2 cellular contexts compared by ENCODE assay signal in the genomic region with DNA sequence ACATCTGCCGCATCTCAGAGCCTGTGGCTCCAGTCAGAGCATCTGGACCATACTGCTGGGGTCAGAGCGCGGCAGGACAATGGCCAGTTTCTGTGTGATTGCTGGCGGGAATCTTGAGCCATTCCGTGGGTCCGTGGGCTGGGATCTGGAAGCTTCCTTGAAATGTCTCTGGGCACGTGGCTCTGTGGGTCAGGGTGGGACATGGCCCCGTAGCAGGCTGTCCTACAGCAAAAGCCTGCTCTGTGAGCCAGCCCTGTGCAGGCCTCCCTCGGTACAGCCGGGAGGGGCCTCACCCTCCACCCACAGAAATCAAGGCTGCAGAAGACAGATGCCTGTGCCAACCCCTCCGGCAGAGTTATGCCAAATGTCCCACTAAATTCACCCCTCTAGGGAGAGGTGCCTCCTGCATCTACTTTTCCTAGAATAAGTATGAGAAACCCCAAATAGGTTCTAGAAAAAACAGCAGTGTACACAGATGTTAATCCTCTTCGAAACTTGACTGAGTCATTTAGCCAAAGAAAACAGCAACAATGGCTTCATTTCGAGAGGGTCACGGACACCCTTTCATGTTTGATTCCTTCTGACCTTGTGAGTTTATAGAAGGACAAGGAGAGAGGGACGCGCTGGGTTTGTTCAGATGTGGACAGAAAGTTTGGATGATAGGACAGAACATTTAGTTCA.
TF ChIP-seq lines count a peak whose summit lies in the region.

No MANE protein-coding gene starts in this region.

TF ChIP-seq in SK-N-SH, 30 proteins besides CTCF, POLR2A, EP300 and RAD21 (continued from another document):
- no peak for TF ChIP-seq SMC3 (IDR thresholded peaks at IDR 0.05; ENCODE audit: low read depth, low read length)

TF ChIP-seq in SK-N-SH treated with all-trans-retinoic acid at 6 μM for 48 hours, 23 proteins besides CTCF, POLR2A, EP300 and RAD21 (continued from another document):
- TF ChIP-seq, protein P1, sequence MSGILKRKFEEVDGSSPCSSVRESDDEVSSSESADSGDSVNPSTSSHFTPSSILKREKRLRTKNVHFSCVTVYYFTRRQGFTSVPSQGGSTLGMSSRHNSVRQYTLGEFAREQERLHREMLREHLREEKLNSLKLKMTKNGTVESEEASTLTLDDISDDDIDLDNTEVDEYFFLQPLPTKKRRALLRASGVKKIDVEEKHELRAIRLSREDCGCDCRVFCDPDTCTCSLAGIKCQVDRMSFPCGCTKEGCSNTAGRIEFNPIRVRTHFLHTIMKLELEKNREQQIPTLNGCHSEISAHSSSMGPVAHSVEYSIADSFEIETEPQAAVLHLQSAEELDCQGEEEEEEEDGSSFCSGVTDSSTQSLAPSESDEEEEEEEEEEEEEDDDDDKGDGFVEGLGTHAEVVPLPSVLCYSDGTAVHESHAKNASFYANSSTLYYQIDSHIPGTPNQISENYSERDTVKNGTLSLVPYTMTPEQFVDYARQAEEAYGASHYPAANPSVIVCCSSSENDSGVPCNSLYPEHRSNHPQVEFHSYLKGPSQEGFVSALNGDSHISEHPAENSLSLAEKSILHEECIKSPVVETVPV (CRISPR knock-in tag; IDR thresholded peaks at IDR 0.05): no peak
- no peak for TF ChIP-seq BACH2 (CRISPR knock-in tag; IDR thresholded peaks at IDR 0.05; ENCODE audit: borderline replicate concordance)
- no peak for TF ChIP-seq GLIS3 (CRISPR knock-in tag; IDR thresholded peaks at IDR 0.05)
- no peak for TF ChIP-seq PPARA (CRISPR knock-in tag; IDR thresholded peaks at IDR 0.05; ENCODE audit: borderline replicate concordance)
- no peak for TF ChIP-seq RARB (CRISPR knock-in tag; IDR thresholded peaks at IDR 0.05)
- TF ChIP-seq, protein P2, sequence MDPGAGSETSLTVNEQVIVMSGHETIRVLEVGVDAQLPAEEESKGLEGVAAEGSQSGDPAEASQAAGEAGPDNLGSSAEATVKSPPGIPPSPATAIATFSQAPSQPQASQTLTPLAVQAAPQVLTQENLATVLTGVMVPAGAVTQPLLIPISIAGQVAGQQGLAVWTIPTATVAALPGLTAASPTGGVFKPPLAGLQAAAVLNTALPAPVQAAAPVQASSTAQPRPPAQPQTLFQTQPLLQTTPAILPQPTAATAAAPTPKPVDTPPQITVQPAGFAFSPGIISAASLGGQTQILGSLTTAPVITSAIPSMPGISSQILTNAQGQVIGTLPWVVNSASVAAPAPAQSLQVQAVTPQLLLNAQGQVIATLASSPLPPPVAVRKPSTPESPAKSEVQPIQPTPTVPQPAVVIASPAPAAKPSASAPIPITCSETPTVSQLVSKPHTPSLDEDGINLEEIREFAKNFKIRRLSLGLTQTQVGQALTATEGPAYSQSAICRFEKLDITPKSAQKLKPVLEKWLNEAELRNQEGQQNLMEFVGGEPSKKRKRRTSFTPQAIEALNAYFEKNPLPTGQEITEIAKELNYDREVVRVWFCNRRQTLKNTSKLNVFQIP (CRISPR knock-in tag; IDR thresholded peaks at IDR 0.05; ENCODE audit: borderline replicate concordance, low read depth): no peak
